5 cellular contexts compared by ENCODE assay signal in genomic region chr5:157968570-157968969, GRCh38.
A peak's percentile ranks its signal among the peaks of the same experiment; 100 is the strongest.
DNase-seq lines count a peak whose midpoint lies in the region; ATAC-seq and TF ChIP-seq lines count a peak whose summit lies in the region.
"Not testable (repeated sequence)": the region's sequence is repeated elsewhere in the genome, so short reads cannot be mapped to it uniquely, and the experiment has no call there.

No MANE protein-coding gene starts in this region.

- not testable (repeated sequence) for H3K36me3 Mint-ChIP-seq in GM23338 (ENCODE audit: low read depth); endodermal cell (ENCODE audit: low read depth); nephron progenitor cell (ENCODE audit: low read depth); neural progenitor cell

- peaks cover 11% of the 10 kb centered on the region for H3K9me2 ChIP-seq in GM23338 (ENCODE audit: insufficient read depth)

- H3K56ac ChIP-seq in mesendoderm (ENCODE audit: low read length): peak overlapping the region; percentile 25

- peaks cover 13% of the 10 kb centered on the region for H3K27me3 Mint-ChIP-seq in GM23338 (ENCODE audit: insufficient read depth, low read depth, poor library complexity)
- H3K27me3 Mint-ChIP-seq in endodermal cell (ENCODE audit: insufficient read depth); nephron progenitor cell (ENCODE audit: low read depth, poor library complexity); neural progenitor cell (ENCODE audit: insufficient read depth, low read depth): not testable (repeated sequence)

- WGBS in endodermal cell (ENCODE audit: insufficient coverage in 1 of 2, insufficient read length in 1 of 2), 2 experiments: 40 to 74% methylated on average over 1 to 5 of the region's 6 CpGs
- WGBS in mesendoderm (ENCODE audit: extremely low coverage, insufficient coverage, low lambda C conversion rate): no CpG with 5 or more reads among the region's 6 CpGs

- H3K9me3 ChIP-seq in endodermal cell (ENCODE audit: control insufficient read depth, low read length); neural progenitor cell (ENCODE audit: low read depth): not testable (repeated sequence)

- H3K4me3 Mint-ChIP-seq in GM23338, endodermal cell, nephron progenitor cell, neural progenitor cell: not testable (repeated sequence)

- TF ChIP-seq CTCF in GM23338 (conservative IDR thresholded peaks at IDR 0.05; ENCODE audit: low read depth in 2 of 2); endodermal cell (conservative IDR thresholded peaks at IDR 0.05); nephron progenitor cell (IDR thresholded peaks at IDR 0.05); neural progenitor cell (IDR thresholded peaks at IDR 0.05): not testable (repeated sequence)

- H4K20me1 ChIP-seq in GM23338 (replicated peaks; ENCODE audit: insufficient read depth); neural progenitor cell (ENCODE audit: low read depth): not testable (repeated sequence)

- H4K8ac ChIP-seq in mesendoderm (ENCODE audit: low read depth, low read length): not testable (repeated sequence)

- H3K4ac ChIP-seq in mesendoderm (ENCODE audit: low read depth, low read length): not testable (repeated sequence)

- ATAC-seq in GM23338: not testable (repeated sequence)

- peak overlapping the region; percentile 82; the same call in 1 of the 2 replicates for H2AFZ ChIP-seq in GM23338
- not testable (repeated sequence) for H2AFZ ChIP-seq in neural progenitor cell (replicated peaks)

- peak overlapping the region; percentile 73 for H3K27ac Mint-ChIP-seq in GM23338
- peak overlapping the region; percentile 87 for H3K27ac Mint-ChIP-seq in endodermal cell
- H3K27ac Mint-ChIP-seq in nephron progenitor cell: peak overlapping the region; percentile 32
- H3K27ac Mint-ChIP-seq in neural progenitor cell: peak overlapping the region; percentile 27

- H3K9ac ChIP-seq in endodermal cell (ENCODE audit: extremely low read depth, low read length, poor library complexity, severe bottlenecking); mesendoderm (ENCODE audit: low read length); neural progenitor cell: not testable (repeated sequence)

- not testable (repeated sequence) for H3K79me2 ChIP-seq in GM23338 (replicated peaks; ENCODE audit: insufficient read depth); mesendoderm (ENCODE audit: control insufficient read depth, insufficient read depth, low read length); neural progenitor cell (ENCODE audit: low read depth)

- H4K5ac ChIP-seq in mesendoderm (ENCODE audit: low read length): not testable (repeated sequence)

- DNase-seq in GM23338 (ENCODE audit: low spot score); nephron progenitor cell; neural progenitor cell (ENCODE audit: low spot score): not testable (repeated sequence)
- DNase-seq in endodermal cell: peak; percentile 53
- DNase-seq in mesendoderm: peak; percentile 63

- H3K4me1 ChIP-seq in GM23338 (ENCODE audit: insufficient read depth) (peaks cover 47% of the 10 kb centered on the region), neural progenitor cell (peaks cover 13% of the 10 kb centered on the region)
- not testable (repeated sequence) for H3K4me1 ChIP-seq in endodermal cell (ENCODE audit: control insufficient read depth, insufficient read depth, low read length); mesendoderm (ENCODE audit: control insufficient read depth, low read depth, low read length)

- H3K4me2 ChIP-seq in GM23338; mesendoderm (ENCODE audit: low read length); neural progenitor cell: not testable (repeated sequence)

- not testable (repeated sequence) for H3F3A ChIP-seq in GM23338 (replicated peaks; ENCODE audit: low read depth)
- H3F3A ChIP-seq in neural progenitor cell (ENCODE audit: low read depth): peaks cover 17% of the 10 kb centered on the region

- H3K18ac ChIP-seq in mesendoderm (ENCODE audit: low read length): not testable (repeated sequence)

- not testable (repeated sequence) for H3K23ac ChIP-seq in mesendoderm (ENCODE audit: low read length)

- H3K27ac ChIP-seq in GM23338 (ENCODE audit: low read depth); endodermal cell (ENCODE audit: low read depth, low read length); mesendoderm (ENCODE audit: low read depth, low read length); neural progenitor cell: not testable (repeated sequence)

- H2BK120ac ChIP-seq in mesendoderm (ENCODE audit: low read depth, low read length): not testable (repeated sequence)

- not testable (repeated sequence) for H2AK5ac ChIP-seq in mesendoderm (ENCODE audit: low read length)

- not testable (repeated sequence) for H2BK5ac ChIP-seq in mesendoderm (ENCODE audit: low read length)

- not testable (repeated sequence) for H3K27me3 ChIP-seq in GM23338 (ENCODE audit: insufficient read depth); endodermal cell (ENCODE audit: control insufficient read depth, insufficient read depth, low read length, poor library complexity, severe bottlenecking); mesendoderm (ENCODE audit: insufficient read depth, low read length, poor library complexity); neural progenitor cell

- not testable (repeated sequence) for H2BK15ac ChIP-seq in mesendoderm (replicated peaks; ENCODE audit: low read depth)

- not testable (repeated sequence) for H3K9me3 Mint-ChIP-seq in GM23338, endodermal cell, nephron progenitor cell, neural progenitor cell

- not testable (repeated sequence) for H3K36me3 ChIP-seq in GM23338 (ENCODE audit: insufficient read depth); endodermal cell (ENCODE audit: control insufficient read depth, insufficient read depth, low read length); mesendoderm (ENCODE audit: control insufficient read depth, insufficient read depth, low read length); neural progenitor cell

- H3K79me1 ChIP-seq in mesendoderm (ENCODE audit: low read length): not testable (repeated sequence)

- peaks cover 45% of the 10 kb centered on the region for H3K4me1 Mint-ChIP-seq in GM23338
- peaks cover 25% of the 10 kb centered on the region for H3K4me1 Mint-ChIP-seq in endodermal cell
- H3K4me1 Mint-ChIP-seq in nephron progenitor cell: peaks cover 22% of the 10 kb centered on the region
- H3K4me1 Mint-ChIP-seq in neural progenitor cell: peaks cover 24% of the 10 kb centered on the region

- H3K4me3 ChIP-seq in GM23338; endodermal cell (ENCODE audit: low read length); mesendoderm (ENCODE audit: low read length); neural progenitor cell: not testable (repeated sequence)

Comparison
In these comparisons a context has a peak if more than half of its experiments do, and no peak if none do; other contexts are left out.
1. H3K27ac Mint-ChIP-seq: peak in every context shown above with its lines; median percentile 87 in endodermal cell; 73 in GM23338; 32 in nephron progenitor cell; 27 in neural progenitor cell.